Comparison of ENCODE assay signal across 8 cellular contexts in the genomic region with DNA sequence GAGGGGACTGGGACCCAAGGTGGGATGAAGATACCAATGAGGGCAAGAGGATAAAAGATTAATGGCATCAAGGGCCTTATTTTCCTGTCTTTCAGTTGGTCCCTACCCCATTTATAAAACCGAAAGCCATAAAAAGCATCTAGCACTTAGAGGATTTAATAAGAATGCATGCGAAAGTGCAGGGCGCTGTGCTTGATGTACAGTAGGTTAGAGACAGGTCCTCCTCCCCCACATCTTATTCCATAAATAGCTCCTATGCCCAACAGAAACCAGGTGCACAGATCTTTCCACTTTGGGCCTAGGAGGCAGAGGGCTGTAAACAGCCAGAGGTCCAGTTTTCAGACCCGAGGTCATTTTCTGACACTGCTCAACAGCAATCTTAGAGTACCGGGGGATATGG. TPM values are rescaled to one million over a fixed set of nuclear protein-coding genes. Genes with fewer than 3 reads are reported as not detected.
DNase-seq lines count a peak whose midpoint lies in the region; ATAC-seq and TF ChIP-seq lines count a peak whose summit lies in the region.

No MANE protein-coding gene starts in this region.

- H3K36me3 ChIP-seq in ES-I3 (ENCODE audit: insufficient read depth, low read length) (peaks cover 8% of the 10 kb centered on the region), SK-N-MC (ENCODE audit: insufficient read depth, low read length) (no peaks in the 10 kb centered on the region), trophoblast cell (ENCODE audit: control insufficient read depth in 1 of 2, insufficient read depth in 2 of 2, low read length in 2 of 2) (peaks cover 14 to 24% of the 10 kb centered on the region in 2 experiments)

- H4K91ac ChIP-seq in trophoblast cell (ENCODE audit: low read depth, low read length): no peak overlapping the region

- H3K9ac ChIP-seq in ES-I3 (ENCODE audit: low read depth, low read length) (peak overlapping the region; percentile 83; the same call in 1 of the 2 replicates), SK-N-MC (ENCODE audit: insufficient read length) (peak overlapping the region; percentile 37), trophoblast cell (ENCODE audit: low read length) (no peak overlapping the region)

- H2BK12ac ChIP-seq in trophoblast cell (ENCODE audit: low read length): no peak overlapping the region

- H4K8ac ChIP-seq in trophoblast cell (ENCODE audit: low read depth, low read length): no peak overlapping the region

- H2AK5ac ChIP-seq in trophoblast cell (ENCODE audit: low read length): peak overlapping the region; percentile 32

- no peaks in the 10 kb centered on the region for H3K27me3 ChIP-seq in trophoblast cell (ENCODE audit: insufficient read depth, low read length)

- H3K14ac ChIP-seq in trophoblast cell (ENCODE audit: low read length): no peak overlapping the region

- H3K9me3 ChIP-seq in ES-I3 (ENCODE audit: control insufficient read depth, insufficient read depth, low read length) (no peaks in the 10 kb centered on the region), SK-N-MC (ENCODE audit: low read depth, low read length) (no peaks in the 10 kb centered on the region), trophoblast cell (ENCODE audit: insufficient read depth, low read depth, low read length) (no peaks in the 10 kb centered on the region)

- H3K79me2 ChIP-seq in trophoblast cell (ENCODE audit: control insufficient read depth, insufficient read depth, low read length, poor library complexity): peaks cover 6% of the 10 kb centered on the region

- peaks cover 12% of the 10 kb centered on the region for H3K4me1 ChIP-seq in ES-I3 (ENCODE audit: insufficient read depth, low read length)
- peaks cover 12 to 20% of the 10 kb centered on the region in 2 experiments for H3K4me1 ChIP-seq in trophoblast cell (ENCODE audit: control insufficient read depth in 1 of 2, insufficient read depth in 2 of 2, low read length in 2 of 2)

- no peak overlapping the region for H2BK5ac ChIP-seq in trophoblast cell (ENCODE audit: low read depth, low read length, poor library complexity)

- H3K27ac ChIP-seq in SK-N-MC: no peak overlapping the region
- H3K27ac ChIP-seq in trophoblast cell (ENCODE audit: low read depth, low read length): no peak overlapping the region

- DNase-seq in SK-N-MC (ENCODE audit: low read depth, low spot score) (no peak), fibroblast of mammary gland (ENCODE audit: low read depth) (no peak), trophoblast cell (no peak), GM19238 (ENCODE audit: insufficient read length, low spot score) (no peak)
- no peak for DNase-seq in activated CD4-positive, alpha-beta T cell treated with anti-CD3 and anti-CD28 coated beads for 1 hour

- H3K4me3 ChIP-seq in SK-N-MC (peak overlapping the region; percentile 79), fibroblast of mammary gland (ENCODE audit: control insufficient read depth, low read depth, low read length) (peak overlapping the region; percentile 87), trophoblast cell (ENCODE audit: low read depth, low read length) (peak overlapping the region; percentile 86)

- H3K4me2 ChIP-seq in trophoblast cell (ENCODE audit: low read length): peak overlapping the region; percentile 98

- no peak overlapping the region for H2AFZ ChIP-seq in trophoblast cell (ENCODE audit: insufficient read depth, low read length, poor library complexity)

- no peak for ATAC-seq in HG03521 (IDR thresholded peaks at IDR 0.05; ENCODE audit: unreplicated experiment)
- no peak for ATAC-seq in HG02938 (IDR thresholded peaks at IDR 0.05; ENCODE audit: unreplicated experiment)

- peaks cover 10% of the 10 kb centered on the region for H3K79me1 ChIP-seq in trophoblast cell (ENCODE audit: low read length)

- no peak overlapping the region for H4K12ac ChIP-seq in trophoblast cell (ENCODE audit: low read depth, low read length)

- no peak overlapping the region for H3K4ac ChIP-seq in trophoblast cell (ENCODE audit: low read depth, low read length)

- peak overlapping the region; percentile 38 for H3K18ac ChIP-seq in trophoblast cell (ENCODE audit: low read length)

- no peak overlapping the region for H2BK120ac ChIP-seq in trophoblast cell (ENCODE audit: insufficient read depth, low read length, poor library complexity)

- WGBS in trophoblast cell (ENCODE audit: extremely low coverage, insufficient coverage, insufficient read length): no CpG with 5 or more reads among the region's 5 CpGs

- no peak for TF ChIP-seq CTCF in fibroblast of mammary gland (conservative IDR thresholded peaks at IDR 0.05; ENCODE audit: control insufficient read depth, insufficient read depth, low read depth, low read length)

- peak overlapping the region; percentile 22 for H3K23ac ChIP-seq in trophoblast cell (ENCODE audit: low read length)

RNA-seq across cellular contexts. Expression of gene LPCAT4, which starts 1.2 kb away (rescaled TPM):
- polyA plus RNA-seq in trophoblast cell (2013): 35.0 and 37.8 TPM in 2 replicates

RNA-seq across cellular contexts. Expression of gene NUTM1, which starts 22.7 kb away (rescaled TPM):
- polyA plus RNA-seq in trophoblast cell (2013): 0.01 TPM in 1 of 2 replicates, not detected in the other

RNA-seq across cellular contexts. Expression of gene NOP10, which starts 22.9 kb away (rescaled TPM):
- 349 TPM in 2 replicates for polyA plus RNA-seq in trophoblast cell (2013)

RNA-seq across cellular contexts. Expression of gene SLC12A6, which starts 28.3 kb away (rescaled TPM):
- polyA plus RNA-seq in trophoblast cell (2013): 6.9 and 7.7 TPM in 2 replicates
